23 cellular contexts compared by ENCODE assay signal in the genomic region with DNA sequence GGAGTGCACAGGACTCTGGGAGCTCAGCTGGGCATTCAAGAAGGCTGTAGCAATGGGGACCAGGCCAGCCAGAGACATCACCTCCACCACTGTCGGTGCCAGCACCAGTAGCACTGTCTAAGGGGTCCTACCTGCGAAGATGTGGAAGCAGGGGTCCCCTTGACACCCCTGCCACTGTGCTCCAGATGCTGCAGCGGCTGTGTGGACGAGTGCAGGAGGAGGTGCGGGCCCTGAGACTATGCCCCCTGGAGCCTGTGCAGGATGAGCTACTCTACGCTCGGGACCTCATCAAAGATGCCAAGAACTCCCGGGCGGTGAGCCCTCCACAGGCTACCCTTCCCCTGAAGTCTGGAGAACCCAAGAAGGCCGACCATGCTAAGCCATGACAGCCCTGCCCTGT. TPM values are rescaled to one million over a fixed set of nuclear protein-coding genes. Genes with fewer than 3 reads are reported as not detected.
"Had no signal": no experiment of that assay in that cellular context is flagged by ENCODE, and none has a peak within 500 bp of the region (broad histone marks: within the 10 kb centered on the region; RNA-seq: fewer than 3 reads in every experiment).

No MANE protein-coding gene starts in this region.

- H3K9me3 Mint-ChIP-seq: activated naive CD4-positive, alpha-beta T cell treated with anti-CD3 and anti-CD28 coated beads, Interleukin-2, amount 50 U/mL, for 24 hours; activated T-cell treated with anti-CD3 and anti-CD28 coated beads, Interleukin-2, amount 50 U/mL, for 24 hours; activated T-helper 1 cell treated with anti-CD3 and anti-CD28 coated beads, Interleukin-12 subunit alpha, Interleukin-12 subunit beta, Interleukin-2, Interleukin-4 antibody, amounts not matched to agents 30 ng/mL and 10 ng/mL and 1 ng/mL, durations not matched to agents 14 hours and 24 hours and 36 hours; T-helper 1 cell treated with Interleukin-12 subunit alpha and Interleukin-12 subunit beta and Interleukin-4 antibody, amounts not matched to agents 30 μg/mL and 1 μg/mL, for 36 hours had no signal

- H3K36me3 ChIP-seq: breast epithelium, SJCRH30 had no signal

- H3K4me1 Mint-ChIP-seq: activated CD8-positive, alpha-beta memory T cell treated with anti-CD3 and anti-CD28 coated beads, Interleukin-2, amount 10 ng/mL, durations not matched to agents 7 days and 5 days; activated naive CD4-positive, alpha-beta T cell treated with anti-CD3 and anti-CD28 coated beads, Interleukin-2, amount 50 U/mL, for 24 hours had no signal

- ATAC-seq: activated CD4-positive, CD25-positive, alpha-beta regulatory T cell treated with anti-CD3 and anti-CD28 coated beads, Interleukin-2, amount 50 U/mL, for 24 hours; activated CD8-positive, alpha-beta memory T cell treated with anti-CD3 and anti-CD28 coated beads, Interleukin-2, amount 10 ng/mL, durations not matched to agents 7 days and 5 days; Right ventricle myocardium inferior had no signal

- H3K9me3 ChIP-seq: breast epithelium, SJCRH30 had no signal

- H3K27me3 Mint-ChIP-seq: activated naive CD4-positive, alpha-beta T cell treated with anti-CD3 and anti-CD28 coated beads, Interleukin-2, amount 50 U/mL, for 24 hours had no signal

- H3K4me3 ChIP-seq: breast epithelium, PC-9, SJCRH30 had no signal

- H3K36me3 Mint-ChIP-seq: activated CD8-positive, alpha-beta memory T cell treated with anti-CD3 and anti-CD28 coated beads, Interleukin-2, amount 10 ng/mL, durations not matched to agents 7 days and 5 days; activated naive CD4-positive, alpha-beta T cell treated with anti-CD3 and anti-CD28 coated beads, Interleukin-2, amount 50 U/mL, for 24 hours had no signal

- H3K27ac Mint-ChIP-seq: activated CD8-positive, alpha-beta memory T cell treated with anti-CD3 and anti-CD28 coated beads, Interleukin-2, amount 10 ng/mL, durations not matched to agents 7 days and 5 days; activated naive CD4-positive, alpha-beta T cell treated with anti-CD3 and anti-CD28 coated beads, Interleukin-2, amount 50 U/mL, for 24 hours; activated T-cell treated with anti-CD3 and anti-CD28 coated beads, Interleukin-2, amount 50 U/mL, for 24 hours; activated T-helper 1 cell treated with anti-CD3 and anti-CD28 coated beads, Interleukin-12 subunit alpha, Interleukin-12 subunit beta, Interleukin-2, Interleukin-4 antibody, amounts not matched to agents 30 ng/mL and 10 ng/mL and 1 ng/mL, durations not matched to agents 14 hours and 24 hours and 36 hours; T-helper 1 cell treated with Interleukin-12 subunit alpha and Interleukin-12 subunit beta and Interleukin-4 antibody, amounts not matched to agents 30 μg/mL and 1 μg/mL, for 36 hours had no signal

- H3K4me1 ChIP-seq: breast epithelium had no signal

- DNase-seq: activated CD4-positive, alpha-beta T cell treated with anti-CD3 and anti-CD28 coated beads for 4 hours; activated CD8-positive, alpha-beta memory T cell treated with anti-CD3 and anti-CD28 coated beads, Interleukin-2, amount 10 ng/mL, durations not matched to agents 7 days and 5 days; activated effector memory CD4-positive, alpha-beta T cell treated with Interleukin-2 at 50 U/mL for 16 hours; activated naive CD4-positive, alpha-beta T cell; activated T-cell treated with anti-CD3 and anti-CD28 coated beads, Interleukin-2, amount 50 U/mL, for 24 hours; central memory CD4-positive, alpha-beta T cell; Kasumi-1; KBM-7; NCI-H1105 treated with DMSO at 0.1 percent for 48 hours; NCI-H1436 treated with DMSO at 0.1 percent for 48 hours; NCI-H187 treated with DMSO at 0.1 percent for 48 hours; NCI-H2081 treated with DMSO at 0.1 percent for 48 hours; NCI-H446; NCI-H524; PC-9; SJCRH30 had no signal

- H3K4me2 ChIP-seq: PC-9 had no signal

- H3K4me3 Mint-ChIP-seq: activated CD8-positive, alpha-beta memory T cell treated with anti-CD3 and anti-CD28 coated beads, Interleukin-2, amount 10 ng/mL, durations not matched to agents 7 days and 5 days; activated naive CD4-positive, alpha-beta T cell treated with anti-CD3 and anti-CD28 coated beads, Interleukin-2, amount 50 U/mL, for 24 hours; activated T-cell treated with anti-CD3 and anti-CD28 coated beads, Interleukin-2, amount 50 U/mL, for 24 hours; activated T-helper 1 cell treated with anti-CD3 and anti-CD28 coated beads, Interleukin-12 subunit alpha, Interleukin-12 subunit beta, Interleukin-2, Interleukin-4 antibody, amounts not matched to agents 30 ng/mL and 10 ng/mL and 1 ng/mL, durations not matched to agents 14 hours and 24 hours and 36 hours; T-helper 1 cell treated with Interleukin-12 subunit alpha and Interleukin-12 subunit beta and Interleukin-4 antibody, amounts not matched to agents 30 μg/mL and 1 μg/mL, for 36 hours had no signal

- H2AFZ ChIP-seq: PC-9 had no signal

- H3K27me3 ChIP-seq: breast epithelium, SJCRH30 had no signal

- H3K27ac ChIP-seq: breast epithelium, PC-9, SJCRH30 had no signal

RNA-seq across cellular contexts. Expression of a gene that starts 8.6 kb away (rescaled TPM):
- total RNA-seq: PC-9 had no signal

RNA-seq across cellular contexts. Expression of a gene that starts 10.9 kb away (rescaled TPM):
- total RNA-seq: activated T-helper 1 cell treated with anti-CD3 and anti-CD28 coated beads, Interleukin-12 subunit alpha, Interleukin-12 subunit beta, Interleukin-2, Interleukin-4 antibody, amounts not matched to agents 30 ng/mL and 10 ng/mL and 1 ng/mL, durations not matched to agents 14 hours and 24 hours and 36 hours; breast epithelium; PC-9; Right ventricle myocardium inferior; RPMI7951; SJCRH30 had no signal
